Comparison of ENCODE assay signal across 24 cellular contexts in the genomic region with DNA sequence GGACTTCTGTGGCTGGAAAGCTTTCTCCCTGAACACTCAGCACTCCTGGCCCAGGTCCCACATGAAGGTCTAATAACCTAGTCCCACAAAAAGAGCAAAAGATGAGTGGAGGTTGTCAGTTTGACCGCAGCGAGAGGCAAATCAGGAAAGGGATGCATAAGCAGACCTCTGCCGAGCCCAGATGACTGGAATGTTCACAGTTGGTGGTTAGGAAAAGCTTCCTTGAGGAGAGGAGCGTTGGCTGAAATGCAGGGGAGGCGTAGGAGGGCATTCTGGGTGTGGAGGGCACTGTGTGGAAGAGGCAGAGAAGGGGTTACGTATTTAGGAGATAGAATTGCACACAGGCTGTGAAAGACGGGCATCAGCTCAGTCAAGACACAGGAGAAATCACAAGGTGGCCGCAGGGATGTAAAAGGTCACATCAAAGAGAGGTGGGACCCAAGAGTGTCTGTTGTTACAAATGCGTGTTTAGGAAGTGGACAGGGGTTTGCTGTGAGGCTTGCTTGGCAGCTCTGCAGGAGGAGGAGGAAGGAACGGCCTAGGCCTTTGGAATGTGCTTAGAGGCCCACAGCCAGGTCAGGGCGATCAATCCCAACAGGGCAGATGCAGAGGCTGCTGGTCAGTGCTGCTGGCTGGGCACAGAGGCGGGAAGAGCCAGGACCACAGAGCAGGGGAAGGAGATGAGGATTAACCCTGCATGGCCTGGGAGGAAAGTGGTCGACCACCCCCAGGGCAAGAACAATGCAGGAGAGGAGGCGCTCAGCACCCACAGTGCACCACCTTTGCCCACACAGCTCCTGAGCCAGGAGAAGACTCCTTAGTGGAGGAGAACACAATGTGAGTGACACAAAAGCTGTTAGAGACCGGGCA.
DNase-seq lines count a peak whose midpoint lies in the region; ATAC-seq and TF ChIP-seq lines count a peak whose summit lies in the region.
"Had no signal": no experiment of that assay in that cellular context is flagged by ENCODE, and none has a peak within 500 bp of the region (broad histone marks: within the 10 kb centered on the region; RNA-seq: fewer than 3 reads in every experiment).

No MANE protein-coding gene starts in this region.

- CTCF ChIA-PET in naive thymus-derived CD4-positive, alpha-beta T cell (lab: Charles Lee), result no interaction called here

- H3K4me1 Mint-ChIP-seq in naive thymus-derived CD4-positive, alpha-beta T cell, result peaks cover 0 to 23% (median 17%) of the 10 kb centered on the region in 7 donors
- H3K4me1 Mint-ChIP-seq: stimulated activated memory B cell treated with anti-CD40 and anti-IgM and Interleukin-4, amounts not matched to agents 10 μg/mL and 1 μg/mL and 100 μg/mL, for 72 hours had no signal

- POLR2A ChIA-PET in naive thymus-derived CD4-positive, alpha-beta T cell (lab: Charles Lee), result no interaction called here

- H3K9me3 Mint-ChIP-seq in naive thymus-derived CD4-positive, alpha-beta T cell, result no peaks in the 10 kb centered on the region
- H3K9me3 Mint-ChIP-seq: activated CD8-positive, alpha-beta T cell treated with anti-CD3 and anti-CD28 coated beads for 36 hours; activated T-cell treated with anti-CD3 and anti-CD28 coated beads, Interleukin-2, amount 50 U/mL, for 4 hours; stimulated activated memory B cell treated with anti-CD40 and anti-IgM and Interleukin-4, amounts not matched to agents 10 μg/mL and 1 μg/mL and 100 μg/mL, for 72 hours; T-helper 2 cell treated with Interferon-gamma antibody and Interleukin-4, amounts not matched to agents 5 μg/mL and 100 μg/mL, for 36 hours had no signal

- ATAC-seq in naive thymus-derived CD4-positive, alpha-beta T cell, result no peak
- no peak for ATAC-seq in thoracic aorta (ENCODE audit: insufficient number of reproducible peaks, low FRiP score, low read depth)
- ATAC-seq: activated CD8-positive, alpha-beta T cell treated with anti-CD3 and anti-CD28 coated beads for 36 hours; activated T-cell treated with anti-CD3 and anti-CD28 coated beads, Interleukin-2, amount 50 U/mL, for 4 hours; left ventricle myocardium superior; right lobe of liver; stimulated activated memory B cell treated with anti-CD40 and anti-IgM and Interleukin-4, amounts not matched to agents 10 μg/mL and 1 μg/mL and 100 μg/mL, for 72 hours had no signal

- H3K9me3 ChIP-seq in ascending aorta, result no peaks in the 10 kb centered on the region
- H3K9me3 ChIP-seq in naive thymus-derived CD4-positive, alpha-beta T cell (ENCODE audit: control insufficient read depth in 2 of 3, low read length in 3 of 3), result no peaks in the 10 kb centered on the region
- H3K9me3 ChIP-seq in thoracic aorta, result no peaks in the 10 kb centered on the region
- H3K9me3 ChIP-seq in tibial nerve, result no peaks in the 10 kb centered on the region
- H3K9me3 ChIP-seq in right atrium auricular region, result no peaks in the 10 kb centered on the region
- H3K9me3 ChIP-seq: Peyer's patch, right lobe of liver, thyroid gland had no signal

- H3K4me3 Mint-ChIP-seq in naive thymus-derived CD4-positive, alpha-beta T cell, result peak overlapping the region in 4 of 10 donors; percentile 6 to 51 (median 32)
- H3K4me3 Mint-ChIP-seq: activated CD8-positive, alpha-beta T cell treated with anti-CD3 and anti-CD28 coated beads for 36 hours; activated naive CD8-positive, alpha-beta T cell; activated T-cell treated with anti-CD3 and anti-CD28 coated beads, Interleukin-2, amount 50 U/mL, for 4 hours; stimulated activated memory B cell treated with anti-CD40 and anti-IgM and Interleukin-4, amounts not matched to agents 10 μg/mL and 1 μg/mL and 100 μg/mL, for 72 hours; T-helper 2 cell treated with Interferon-gamma antibody and Interleukin-4, amounts not matched to agents 5 μg/mL and 100 μg/mL, for 36 hours had no signal

- no peak for TF ChIP-seq EP300 in tibial nerve (IDR thresholded peaks at IDR 0.05)

- no peak for TF ChIP-seq POLR2A in tibial nerve (IDR thresholded peaks at IDR 0.05)

- H3K36me3 ChIP-seq in ascending aorta (no peaks in the 10 kb centered on the region), thoracic aorta (no peaks in the 10 kb centered on the region), tibial nerve (no peaks in the 10 kb centered on the region), right atrium auricular region (no peaks in the 10 kb centered on the region)
- no peaks in the 10 kb centered on the region for H3K36me3 ChIP-seq in naive thymus-derived CD4-positive, alpha-beta T cell (ENCODE audit: control insufficient read depth in 2 of 3, insufficient read depth in 3 of 3, low read length in 3 of 3)
- H3K36me3 ChIP-seq: Peyer's patch, right lobe of liver, thyroid gland had no signal

- H3K27ac Mint-ChIP-seq in naive thymus-derived CD4-positive, alpha-beta T cell, result peak overlapping the region in 5 of 9 donors; percentile 4 to 61 (median 43)
- H3K27ac Mint-ChIP-seq: activated CD8-positive, alpha-beta T cell treated with anti-CD3 and anti-CD28 coated beads for 36 hours; activated naive CD8-positive, alpha-beta T cell; stimulated activated memory B cell treated with anti-CD40 and anti-IgM and Interleukin-4, amounts not matched to agents 10 μg/mL and 1 μg/mL and 100 μg/mL, for 72 hours; T-helper 2 cell treated with Interferon-gamma antibody and Interleukin-4, amounts not matched to agents 5 μg/mL and 100 μg/mL, for 36 hours had no signal

- H3K27me3 ChIP-seq in ascending aorta, result no peaks in the 10 kb centered on the region
- no peaks in the 10 kb centered on the region for H3K27me3 ChIP-seq in naive thymus-derived CD4-positive, alpha-beta T cell (ENCODE audit: control insufficient read depth in 2 of 2, insufficient read depth in 2 of 2, low read length in 2 of 2)
- no peaks in the 10 kb centered on the region for H3K27me3 ChIP-seq in thoracic aorta (replicated peaks; ENCODE audit: insufficient read depth)
- no peaks in the 10 kb centered on the region for H3K27me3 ChIP-seq in tibial nerve
- H3K27me3 ChIP-seq in right atrium auricular region, result no peaks in the 10 kb centered on the region
- H3K27me3 ChIP-seq: Peyer's patch, right lobe of liver, thyroid gland had no signal

- intact Hi-C loops in ascending aorta (cut with DNase I), result loop anchor here (5.0 to 10.0 kb wide), 2 partner anchors 196 to 224 kb away; no protein-coding TSS in a partner anchor
- intact Hi-C loops in naive thymus-derived CD4-positive, alpha-beta T cell (cut with micrococcal nuclease), result no loop called here

- peak overlapping the region; percentile 91 to 96 for H3K27ac ChIP-seq in ascending aorta
- no peak overlapping the region for H3K27ac ChIP-seq in naive thymus-derived CD4-positive, alpha-beta T cell (ENCODE audit: low read depth, low read length)
- peak overlapping the region; percentile 92 to 97 for H3K27ac ChIP-seq in thoracic aorta
- H3K27ac ChIP-seq in tibial nerve, result no peak overlapping the region
- peak overlapping the region in 1 of 2 donors; percentile 1 for H3K27ac ChIP-seq in right atrium auricular region
- H3K27ac ChIP-seq: Peyer's patch, right lobe of liver, SK-N-MC, thyroid gland had no signal

- H3K36me3 Mint-ChIP-seq in naive thymus-derived CD4-positive, alpha-beta T cell, result no peaks in the 10 kb centered on the region
- H3K36me3 Mint-ChIP-seq: activated naive CD8-positive, alpha-beta T cell; stimulated activated memory B cell treated with anti-CD40 and anti-IgM and Interleukin-4, amounts not matched to agents 10 μg/mL and 1 μg/mL and 100 μg/mL, for 72 hours had no signal

- peaks cover 15 to 52% of the 10 kb centered on the region in 2 donors for H3K4me1 ChIP-seq in ascending aorta
- H3K4me1 ChIP-seq in naive thymus-derived CD4-positive, alpha-beta T cell (ENCODE audit: control insufficient read depth in 2 of 2, insufficient read depth in 2 of 2, low read length in 2 of 2), result no peaks in the 10 kb centered on the region
- peaks cover 49 to 57% of the 10 kb centered on the region in 2 donors for H3K4me1 ChIP-seq in thoracic aorta (ENCODE audit: control insufficient read depth in 1 of 2, low read depth in 2 of 2)
- H3K4me1 ChIP-seq in tibial nerve, result peaks cover 0 to 19% (median 8%) of the 10 kb centered on the region in 4 donors
- peaks cover 0 to 39% of the 10 kb centered on the region in 2 donors for H3K4me1 ChIP-seq in right atrium auricular region
- H3K4me1 ChIP-seq: right lobe of liver had no signal

- DNase-seq in Daoy (ENCODE audit: low read depth) (peak; percentile 58), ascending aorta (ENCODE audit: low spot score in 2 of 2) (peak in 1 of 2 donors; percentile 63), thoracic aorta (ENCODE audit: low spot score) (no peak), SKM-1 treated with dmso at 0.1 percent for 144 hours (lab: John Stamatoyannopoulos, UW; ENCODE audit: unreplicated experiment) (no peak), tibial nerve (ENCODE audit: low spot score in 2 of 2) (no peak), NCI-H187 treated with DMSO at 0.1 percent for 48 hours (lab: John Stamatoyannopoulos, UW) (no peak), right atrium auricular region (ENCODE audit: low spot score) (no peak)
- no peak for DNase-seq in naive thymus-derived CD4-positive, alpha-beta T cell
- DNase-seq: activated CD4-positive, CD25-positive, alpha-beta regulatory T cell; activated CD8-positive, alpha-beta T cell treated with anti-CD3 and anti-CD28 coated beads for 36 hours; activated T-cell treated with anti-CD3 and anti-CD28 coated beads, Interleukin-2, amount 50 U/mL, for 4 hours; COR-L47; HCEC 1CT; left ventricle myocardium superior; NCI-H1105; NCI-H2081 treated with DMSO at 0.1 percent for 48 hours; NCI-H446; right lobe of liver; thyroid gland had no signal

- H3K27me3 Mint-ChIP-seq in naive thymus-derived CD4-positive, alpha-beta T cell, result peaks cover 0 to 5% (median 0%) of the 10 kb centered on the region in 5 donors
- H3K27me3 Mint-ChIP-seq: activated CD8-positive, alpha-beta T cell treated with anti-CD3 and anti-CD28 coated beads for 36 hours; activated naive CD8-positive, alpha-beta T cell had no signal

- TF ChIP-seq CTCF in ascending aorta (IDR thresholded peaks at IDR 0.05) (no peak), thoracic aorta (IDR thresholded peaks at IDR 0.05) (no peak), tibial nerve (IDR thresholded peaks at IDR 0.05) (no peak), right atrium auricular region (IDR thresholded peaks at IDR 0.05) (no peak)

- 60 to 64% methylated on average over 15 of the region's 15 CpGs for WGBS in tibial nerve, 2 donors

- H3K4me3 ChIP-seq in ascending aorta (no peak overlapping the region), thoracic aorta (no peak overlapping the region), tibial nerve (no peak overlapping the region), right atrium auricular region (no peak overlapping the region)
- H3K4me3 ChIP-seq in naive thymus-derived CD4-positive, alpha-beta T cell (ENCODE audit: low read length), result no peak overlapping the region
- H3K4me3 ChIP-seq: Peyer's patch, right lobe of liver, SK-N-MC, thyroid gland had no signal

Comparison
In these comparisons a context has a peak if more than half of its experiments do, and no peak if none do; other contexts are left out.
1. H3K27ac ChIP-seq: peak in ascending aorta (2 of 2) and thoracic aorta (2 of 2); none in naive thymus-derived CD4-positive, alpha-beta T cell (single experiment) and tibial nerve (0 of 4).